ENCODE assay signal across 1 cellular context in the genomic region with DNA sequence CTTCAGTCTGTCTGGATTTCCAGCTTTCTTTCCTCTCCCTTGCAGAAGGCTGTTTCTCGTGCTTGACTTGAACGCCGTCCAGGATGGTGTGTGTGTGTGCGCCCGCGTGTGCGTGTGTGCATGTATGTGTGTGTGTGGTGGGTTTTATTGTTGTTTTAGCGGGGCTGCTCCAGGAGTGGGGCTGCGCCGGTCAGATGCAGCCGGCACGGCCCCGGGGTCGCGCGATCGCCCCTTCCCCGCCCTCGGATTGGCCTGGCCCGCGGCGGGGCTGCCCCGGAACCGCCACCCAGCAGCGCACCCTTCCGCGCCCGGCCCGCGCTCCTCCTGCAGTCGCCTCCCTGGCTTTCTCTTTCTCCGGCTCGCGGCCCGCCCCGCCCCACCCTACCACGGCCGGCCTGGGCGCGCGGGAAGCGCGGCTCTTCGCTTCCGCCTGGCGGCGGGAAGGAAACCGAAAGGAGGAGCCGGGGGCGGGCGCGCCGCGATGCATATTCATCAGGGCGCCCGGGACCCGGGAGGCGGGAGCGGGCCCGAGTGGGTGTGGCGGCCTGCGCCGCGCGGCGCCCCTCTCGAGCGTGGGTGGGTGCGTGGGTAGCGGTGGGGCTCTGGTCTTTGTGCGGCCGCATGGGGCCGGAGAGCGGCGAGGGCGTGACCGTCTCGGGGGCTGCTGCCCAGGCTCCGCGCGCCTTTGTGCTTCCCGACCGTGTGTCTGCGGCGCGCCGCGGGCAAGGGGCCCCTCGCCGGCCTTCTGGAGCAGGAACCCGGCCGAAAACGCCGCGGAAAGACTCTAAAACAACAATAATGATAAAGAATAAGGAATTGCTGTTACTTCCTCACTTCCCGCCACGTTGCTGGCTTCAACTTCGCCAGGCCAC.
TF ChIP-seq lines count a peak whose summit lies in the region.

No MANE protein-coding gene starts in this region.

TF ChIP-seq in HepG2, 621 proteins besides CTCF, POLR2A, EP300 and RAD21 (continued from another document and continues in another):
- TF ChIP-seq, protein P1, sequence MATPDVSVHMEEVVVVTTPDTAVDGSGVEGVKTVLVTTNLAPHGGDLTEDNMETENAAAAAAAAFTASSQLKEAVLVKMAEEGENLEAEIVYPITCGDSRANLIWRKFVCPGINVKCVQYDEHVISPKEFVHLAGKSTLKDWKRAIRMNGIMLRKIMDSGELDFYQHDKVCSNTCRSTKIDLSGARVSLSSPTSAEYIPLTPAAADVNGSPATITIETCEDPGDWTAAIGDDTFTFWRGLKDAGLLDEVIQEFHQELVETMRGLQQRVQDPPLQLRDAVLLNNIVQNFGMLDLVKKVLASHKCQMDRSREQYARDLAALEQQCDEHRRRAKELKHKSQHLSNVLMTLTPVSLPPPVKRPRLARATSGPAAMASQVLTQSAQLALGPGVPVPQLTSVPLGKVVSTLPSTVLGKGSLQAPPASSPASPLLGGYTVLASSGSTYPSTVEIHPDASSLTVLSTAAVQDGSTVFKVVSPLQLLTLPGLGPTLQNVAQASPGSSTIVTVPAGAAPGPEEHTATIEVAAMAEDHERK (CRISPR knock-in tag; IDR thresholded peaks at IDR 0.05; ENCODE audit: low read depth) = 0 out of 2 replicates have a peak, but pooled peaks have one; percentile 30
- 0 out of 2 replicates have a peak, but pooled peaks have one; percentile 25 for TF ChIP-seq TAF1 (CRISPR knock-in tag; IDR thresholded peaks at IDR 0.05)
- TF ChIP-seq CBX2 (IDR thresholded peaks at IDR 0.05; ENCODE audit: low read depth, low read length) = no peak
- peak; percentile 22; the same call in 1 of the 2 replicates for TF ChIP-seq CBX2 (CRISPR knock-in tag; IDR thresholded peaks at IDR 0.05; ENCODE audit: low read depth)
- TF ChIP-seq KMT2B (CRISPR knock-in tag; IDR thresholded peaks at IDR 0.05) = 0 out of 2 replicates have a peak, but pooled peaks have one; percentile 30
- TF ChIP-seq, protein P2, sequence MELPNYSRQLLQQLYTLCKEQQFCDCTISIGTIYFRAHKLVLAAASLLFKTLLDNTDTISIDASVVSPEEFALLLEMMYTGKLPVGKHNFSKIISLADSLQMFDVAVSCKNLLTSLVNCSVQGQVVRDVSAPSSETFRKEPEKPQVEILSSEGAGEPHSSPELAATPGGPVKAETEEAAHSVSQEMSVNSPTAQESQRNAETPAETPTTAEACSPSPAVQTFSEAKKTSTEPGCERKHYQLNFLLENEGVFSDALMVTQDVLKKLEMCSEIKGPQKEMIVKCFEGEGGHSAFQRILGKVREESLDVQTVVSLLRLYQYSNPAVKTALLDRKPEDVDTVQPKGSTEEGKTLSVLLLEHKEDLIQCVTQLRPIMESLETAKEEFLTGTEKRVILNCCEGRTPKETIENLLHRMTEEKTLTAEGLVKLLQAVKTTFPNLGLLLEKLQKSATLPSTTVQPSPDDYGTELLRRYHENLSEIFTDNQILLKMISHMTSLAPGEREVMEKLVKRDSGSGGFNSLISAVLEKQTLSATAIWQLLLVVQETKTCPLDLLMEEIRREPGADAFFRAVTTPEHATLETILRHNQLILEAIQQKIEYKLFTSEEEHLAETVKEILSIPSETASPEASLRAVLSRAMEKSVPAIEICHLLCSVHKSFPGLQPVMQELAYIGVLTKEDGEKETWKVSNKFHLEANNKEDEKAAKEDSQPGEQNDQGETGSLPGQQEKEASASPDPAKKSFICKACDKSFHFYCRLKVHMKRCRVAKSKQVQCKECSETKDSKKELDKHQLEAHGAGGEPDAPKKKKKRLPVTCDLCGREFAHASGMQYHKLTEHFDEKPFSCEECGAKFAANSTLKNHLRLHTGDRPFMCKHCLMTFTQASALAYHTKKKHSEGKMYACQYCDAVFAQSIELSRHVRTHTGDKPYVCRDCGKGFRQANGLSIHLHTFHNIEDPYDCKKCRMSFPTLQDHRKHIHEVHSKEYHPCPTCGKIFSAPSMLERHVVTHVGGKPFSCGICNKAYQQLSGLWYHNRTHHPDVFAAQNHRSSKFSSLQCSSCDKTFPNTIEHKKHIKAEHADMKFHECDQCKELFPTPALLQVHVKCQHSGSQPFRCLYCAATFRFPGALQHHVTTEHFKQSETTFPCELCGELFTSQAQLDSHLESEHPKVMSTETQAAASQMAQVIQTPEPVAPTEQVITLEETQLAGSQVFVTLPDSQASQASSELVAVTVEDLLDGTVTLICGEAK (IDR thresholded peaks at IDR 0.05) = no peak
- TF ChIP-seq, protein P2 (CRISPR knock-in tag; IDR thresholded peaks at IDR 0.05) = 0 out of 2 replicates have a peak, but pooled peaks have one; percentile 13
- TF ChIP-seq, protein P3, sequence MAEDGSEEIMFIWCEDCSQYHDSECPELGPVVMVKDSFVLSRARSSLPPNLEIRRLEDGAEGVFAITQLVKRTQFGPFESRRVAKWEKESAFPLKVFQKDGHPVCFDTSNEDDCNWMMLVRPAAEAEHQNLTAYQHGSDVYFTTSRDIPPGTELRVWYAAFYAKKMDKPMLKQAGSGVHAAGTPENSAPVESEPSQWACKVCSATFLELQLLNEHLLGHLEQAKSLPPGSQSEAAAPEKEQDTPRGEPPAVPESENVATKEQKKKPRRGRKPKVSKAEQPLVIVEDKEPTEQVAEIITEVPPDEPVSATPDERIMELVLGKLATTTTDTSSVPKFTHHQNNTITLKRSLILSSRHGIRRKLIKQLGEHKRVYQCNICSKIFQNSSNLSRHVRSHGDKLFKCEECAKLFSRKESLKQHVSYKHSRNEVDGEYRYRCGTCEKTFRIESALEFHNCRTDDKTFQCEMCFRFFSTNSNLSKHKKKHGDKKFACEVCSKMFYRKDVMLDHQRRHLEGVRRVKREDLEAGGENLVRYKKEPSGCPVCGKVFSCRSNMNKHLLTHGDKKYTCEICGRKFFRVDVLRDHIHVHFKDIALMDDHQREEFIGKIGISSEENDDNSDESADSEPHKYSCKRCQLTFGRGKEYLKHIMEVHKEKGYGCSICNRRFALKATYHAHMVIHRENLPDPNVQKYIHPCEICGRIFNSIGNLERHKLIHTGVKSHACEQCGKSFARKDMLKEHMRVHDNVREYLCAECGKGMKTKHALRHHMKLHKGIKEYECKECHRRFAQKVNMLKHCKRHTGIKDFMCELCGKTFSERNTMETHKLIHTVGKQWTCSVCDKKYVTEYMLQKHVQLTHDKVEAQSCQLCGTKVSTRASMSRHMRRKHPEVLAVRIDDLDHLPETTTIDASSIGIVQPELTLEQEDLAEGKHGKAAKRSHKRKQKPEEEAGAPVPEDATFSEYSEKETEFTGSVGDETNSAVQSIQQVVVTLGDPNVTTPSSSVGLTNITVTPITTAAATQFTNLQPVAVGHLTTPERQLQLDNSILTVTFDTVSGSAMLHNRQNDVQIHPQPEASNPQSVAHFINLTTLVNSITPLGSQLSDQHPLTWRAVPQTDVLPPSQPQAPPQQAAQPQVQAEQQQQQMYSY (CRISPR knock-in tag; IDR thresholded peaks at IDR 0.05) = peak; percentile 95
- TF ChIP-seq, protein P4, sequence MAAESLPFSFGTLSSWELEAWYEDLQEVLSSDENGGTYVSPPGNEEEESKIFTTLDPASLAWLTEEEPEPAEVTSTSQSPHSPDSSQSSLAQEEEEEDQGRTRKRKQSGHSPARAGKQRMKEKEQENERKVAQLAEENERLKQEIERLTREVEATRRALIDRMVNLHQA (CRISPR knock-in tag; IDR thresholded peaks at IDR 0.05) = no peak
- TF ChIP-seq POGZ (CRISPR knock-in tag; IDR thresholded peaks at IDR 0.05) = peak; percentile 43
- peak; percentile 21; the same call in 1 of the 2 replicates for TF ChIP-seq TARDBP (CRISPR knock-in tag; IDR thresholded peaks at IDR 0.05)
- TF ChIP-seq ZNF652 (CRISPR knock-in tag; IDR thresholded peaks at IDR 0.05; ENCODE audit: borderline replicate concordance, low read depth) = peak; percentile 75
- peak; percentile 45 for TF ChIP-seq ATF7-NPFF (CRISPR knock-in tag; IDR thresholded peaks at IDR 0.05; ENCODE audit: low read depth)
- peak; percentile 53; the same call in 1 of the 2 replicates for TF ChIP-seq ZNF430 (CRISPR knock-in tag; IDR thresholded peaks at IDR 0.05)
- TF ChIP-seq, protein P5, sequence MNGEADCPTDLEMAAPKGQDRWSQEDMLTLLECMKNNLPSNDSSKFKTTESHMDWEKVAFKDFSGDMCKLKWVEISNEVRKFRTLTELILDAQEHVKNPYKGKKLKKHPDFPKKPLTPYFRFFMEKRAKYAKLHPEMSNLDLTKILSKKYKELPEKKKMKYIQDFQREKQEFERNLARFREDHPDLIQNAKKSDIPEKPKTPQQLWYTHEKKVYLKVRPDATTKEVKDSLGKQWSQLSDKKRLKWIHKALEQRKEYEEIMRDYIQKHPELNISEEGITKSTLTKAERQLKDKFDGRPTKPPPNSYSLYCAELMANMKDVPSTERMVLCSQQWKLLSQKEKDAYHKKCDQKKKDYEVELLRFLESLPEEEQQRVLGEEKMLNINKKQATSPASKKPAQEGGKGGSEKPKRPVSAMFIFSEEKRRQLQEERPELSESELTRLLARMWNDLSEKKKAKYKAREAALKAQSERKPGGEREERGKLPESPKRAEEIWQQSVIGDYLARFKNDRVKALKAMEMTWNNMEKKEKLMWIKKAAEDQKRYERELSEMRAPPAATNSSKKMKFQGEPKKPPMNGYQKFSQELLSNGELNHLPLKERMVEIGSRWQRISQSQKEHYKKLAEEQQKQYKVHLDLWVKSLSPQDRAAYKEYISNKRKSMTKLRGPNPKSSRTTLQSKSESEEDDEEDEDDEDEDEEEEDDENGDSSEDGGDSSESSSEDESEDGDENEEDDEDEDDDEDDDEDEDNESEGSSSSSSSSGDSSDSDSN (CRISPR knock-in tag; IDR thresholded peaks at IDR 0.05) = peak; percentile 83; the same call in 1 of the 2 replicates
- TF ChIP-seq HOXA9 (CRISPR knock-in tag; IDR thresholded peaks at IDR 0.05; ENCODE audit: borderline replicate concordance) = no peak
- TF ChIP-seq, protein P6, sequence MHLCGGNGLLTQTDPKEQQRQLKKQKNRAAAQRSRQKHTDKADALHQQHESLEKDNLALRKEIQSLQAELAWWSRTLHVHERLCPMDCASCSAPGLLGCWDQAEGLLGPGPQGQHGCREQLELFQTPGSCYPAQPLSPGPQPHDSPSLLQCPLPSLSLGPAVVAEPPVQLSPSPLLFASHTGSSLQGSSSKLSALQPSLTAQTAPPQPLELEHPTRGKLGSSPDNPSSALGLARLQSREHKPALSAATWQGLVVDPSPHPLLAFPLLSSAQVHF (CRISPR knock-in tag; IDR thresholded peaks at IDR 0.05) = 0 out of 2 replicates have a peak, but pooled peaks have one; percentile 69
- 0 out of 2 replicates have a peak, but pooled peaks have one; percentile 55 for TF ChIP-seq DNMT3B (CRISPR knock-in tag; conservative IDR thresholded peaks at IDR 0.05)
- TF ChIP-seq, protein P7, sequence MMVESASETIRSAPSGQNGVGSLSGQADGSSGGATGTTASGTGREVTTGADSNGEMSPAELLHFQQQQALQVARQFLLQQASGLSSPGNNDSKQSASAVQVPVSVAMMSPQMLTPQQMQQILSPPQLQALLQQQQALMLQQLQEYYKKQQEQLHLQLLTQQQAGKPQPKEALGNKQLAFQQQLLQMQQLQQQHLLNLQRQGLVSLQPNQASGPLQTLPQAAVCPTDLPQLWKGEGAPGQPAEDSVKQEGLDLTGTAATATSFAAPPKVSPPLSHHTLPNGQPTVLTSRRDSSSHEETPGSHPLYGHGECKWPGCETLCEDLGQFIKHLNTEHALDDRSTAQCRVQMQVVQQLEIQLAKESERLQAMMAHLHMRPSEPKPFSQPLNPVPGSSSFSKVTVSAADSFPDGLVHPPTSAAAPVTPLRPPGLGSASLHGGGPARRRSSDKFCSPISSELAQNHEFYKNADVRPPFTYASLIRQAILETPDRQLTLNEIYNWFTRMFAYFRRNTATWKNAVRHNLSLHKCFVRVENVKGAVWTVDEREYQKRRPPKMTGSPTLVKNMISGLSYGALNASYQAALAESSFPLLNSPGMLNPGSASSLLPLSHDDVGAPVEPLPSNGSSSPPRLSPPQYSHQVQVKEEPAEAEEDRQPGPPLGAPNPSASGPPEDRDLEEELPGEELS (CRISPR knock-in tag; IDR thresholded peaks at IDR 0.05) = no peak
- no peak for TF ChIP-seq ZNF678 (CRISPR knock-in tag; IDR thresholded peaks at IDR 0.05)
- 0 out of 2 replicates have a peak, but pooled peaks have one; percentile 44 for TF ChIP-seq RARG (CRISPR knock-in tag; IDR thresholded peaks at IDR 0.05; ENCODE audit: low read depth)
- no peak for TF ChIP-seq HMG20B (CRISPR knock-in tag; conservative IDR thresholded peaks at IDR 0.05)
- TF ChIP-seq, protein P8, sequence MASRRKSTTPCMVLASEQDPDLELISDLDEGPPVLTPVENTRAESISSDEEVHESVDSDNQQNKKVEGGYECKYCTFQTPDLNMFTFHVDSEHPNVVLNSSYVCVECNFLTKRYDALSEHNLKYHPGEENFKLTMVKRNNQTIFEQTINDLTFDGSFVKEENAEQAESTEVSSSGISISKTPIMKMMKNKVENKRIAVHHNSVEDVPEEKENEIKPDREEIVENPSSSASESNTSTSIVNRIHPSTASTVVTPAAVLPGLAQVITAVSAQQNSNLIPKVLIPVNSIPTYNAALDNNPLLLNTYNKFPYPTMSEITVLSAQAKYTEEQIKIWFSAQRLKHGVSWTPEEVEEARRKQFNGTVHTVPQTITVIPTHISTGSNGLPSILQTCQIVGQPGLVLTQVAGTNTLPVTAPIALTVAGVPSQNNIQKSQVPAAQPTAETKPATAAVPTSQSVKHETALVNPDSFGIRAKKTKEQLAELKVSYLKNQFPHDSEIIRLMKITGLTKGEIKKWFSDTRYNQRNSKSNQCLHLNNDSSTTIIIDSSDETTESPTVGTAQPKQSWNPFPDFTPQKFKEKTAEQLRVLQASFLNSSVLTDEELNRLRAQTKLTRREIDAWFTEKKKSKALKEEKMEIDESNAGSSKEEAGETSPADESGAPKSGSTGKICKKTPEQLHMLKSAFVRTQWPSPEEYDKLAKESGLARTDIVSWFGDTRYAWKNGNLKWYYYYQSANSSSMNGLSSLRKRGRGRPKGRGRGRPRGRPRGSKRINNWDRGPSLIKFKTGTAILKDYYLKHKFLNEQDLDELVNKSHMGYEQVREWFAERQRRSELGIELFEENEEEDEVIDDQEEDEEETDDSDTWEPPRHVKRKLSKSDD (CRISPR knock-in tag; IDR thresholded peaks at IDR 0.05; ENCODE audit: low read depth) = no peak
- TF ChIP-seq ZNF674 (CRISPR knock-in tag; IDR thresholded peaks at IDR 0.05; ENCODE audit: low read depth) = 0 out of 2 replicates have a peak, but pooled peaks have one; percentile 41
- TF ChIP-seq NFRKB (IDR thresholded peaks at IDR 0.05) = no peak
- TF ChIP-seq RBFOX2 (IDR thresholded peaks at IDR 0.05; ENCODE audit: low read depth, low read length) = peak; percentile 71
